8 cellular contexts compared by ENCODE assay signal in the genomic region with DNA sequence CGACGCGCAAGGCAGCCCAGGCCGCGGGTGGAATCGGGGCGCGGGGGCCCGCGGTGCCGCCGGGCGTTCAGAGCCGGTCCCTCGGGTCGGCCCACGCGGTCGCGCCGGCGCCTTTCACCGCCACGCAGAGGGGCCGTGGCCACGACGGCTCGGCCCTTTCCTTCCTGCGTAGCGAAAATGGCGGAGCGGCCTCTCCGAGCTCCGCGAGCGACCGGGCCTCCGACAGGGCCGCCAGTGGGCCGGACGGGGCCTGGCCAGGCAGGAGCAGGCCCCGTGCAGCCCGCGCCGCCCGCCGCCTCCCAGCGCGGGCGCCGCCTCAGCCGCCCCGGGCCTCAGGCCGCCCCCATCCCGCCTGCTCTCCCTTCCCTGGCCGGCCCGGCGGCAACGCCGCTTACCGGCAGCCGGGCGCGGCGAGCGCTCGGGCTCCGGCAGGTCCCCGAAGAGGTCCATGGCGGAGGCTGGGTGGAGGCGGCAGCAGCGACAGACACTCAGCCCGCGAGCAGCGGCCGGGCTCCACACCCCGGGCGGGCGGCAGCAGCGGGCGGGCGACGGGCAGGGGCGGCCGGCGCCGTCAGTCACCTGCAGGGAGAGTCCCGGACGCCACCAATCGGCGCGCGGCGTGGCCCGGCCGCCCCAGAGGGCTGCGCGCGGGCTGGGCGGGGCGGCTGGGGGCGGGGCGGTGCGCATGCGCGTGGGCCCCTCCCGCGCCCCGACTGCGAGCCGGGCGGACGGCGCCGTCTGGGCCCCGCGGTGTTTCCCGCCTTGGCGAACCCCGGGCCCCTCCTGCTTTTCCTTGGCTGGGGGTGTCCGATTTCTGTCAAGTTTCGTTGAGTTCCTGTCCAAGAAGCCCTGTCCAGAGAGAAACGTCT. TPM values are rescaled to one million over a fixed set of nuclear protein-coding genes. Genes with fewer than 3 reads are reported as not detected.
DNase-seq lines count a peak whose midpoint lies in the region; ATAC-seq and TF ChIP-seq lines count a peak whose summit lies in the region.

A gene with protein sequence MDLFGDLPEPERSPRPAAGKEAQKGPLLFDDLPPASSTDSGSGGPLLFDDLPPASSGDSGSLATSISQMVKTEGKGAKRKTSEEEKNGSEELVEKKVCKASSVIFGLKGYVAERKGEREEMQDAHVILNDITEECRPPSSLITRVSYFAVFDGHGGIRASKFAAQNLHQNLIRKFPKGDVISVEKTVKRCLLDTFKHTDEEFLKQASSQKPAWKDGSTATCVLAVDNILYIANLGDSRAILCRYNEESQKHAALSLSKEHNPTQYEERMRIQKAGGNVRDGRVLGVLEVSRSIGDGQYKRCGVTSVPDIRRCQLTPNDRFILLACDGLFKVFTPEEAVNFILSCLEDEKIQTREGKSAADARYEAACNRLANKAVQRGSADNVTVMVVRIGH (minus strand): TSS at position 592 of the 869 bp plus-strand sequence. CDS start 142 bp downstream, at position 450.

- H3K36me3 ChIP-seq in DOHH2 (ENCODE audit: control insufficient read depth, low read length) = peaks cover 18% of the 10 kb centered on the region
- H3K36me3 ChIP-seq in Karpas-422 (ENCODE audit: insufficient read depth, low read length) = no peaks in the 10 kb centered on the region
- H3K36me3 ChIP-seq in fibroblast of lung (ENCODE audit: control insufficient read depth, insufficient read depth, low read length) = no peaks in the 10 kb centered on the region

- H3K4me2 ChIP-seq in DOHH2 (ENCODE audit: low read length) (peak within 1 kb of the TSS; percentile 97), Karpas-422 (ENCODE audit: low read depth, low read length, poor library complexity, severe bottlenecking) (peak within 1 kb of the TSS; percentile 96), fibroblast of lung (ENCODE audit: extremely low read depth, insufficient read depth, low read length) (peak within 1 kb of the TSS; percentile 91)

- CTCF ChIA-PET in RWPE1 (lab: Yijun Ruan, JAX) = interaction anchor here (0.6 kb wide), 1 partner anchor 12 kb away, joined by 3 read pairs; no protein-coding TSS in a partner anchor

- H3K79me2 ChIP-seq in DOHH2 (ENCODE audit: control insufficient read depth, low read length) (peaks cover 54% of the 10 kb centered on the region), Karpas-422 (ENCODE audit: low read length) (peaks cover 48% of the 10 kb centered on the region), fibroblast of lung (ENCODE audit: control insufficient read depth, insufficient read depth, low read length) (peaks cover 48% of the 10 kb centered on the region)

- H3K9ac ChIP-seq in Karpas-422 (ENCODE audit: low read length) (peak within 1 kb of the TSS; percentile 88), fibroblast of lung (ENCODE audit: insufficient read depth, low read length) (peak within 1 kb of the TSS; percentile 83)

- H3K27me3 ChIP-seq in DOHH2 (ENCODE audit: control insufficient read depth, low read length) (no peaks in the 10 kb centered on the region; the same call in 1 of the 2 replicates), Karpas-422 (ENCODE audit: low read length) (no peaks in the 10 kb centered on the region), fibroblast of lung (ENCODE audit: control insufficient read depth, insufficient read depth, low read length) (peaks cover 9% of the 10 kb centered on the region)

- peaks cover 0 to 16% (median 0%) of the 10 kb centered on the region in 3 donors for H3K36me3 Mint-ChIP-seq in naive thymus-derived CD8-positive, alpha-beta T cell

- peaks cover 32% of the 10 kb centered on the region for H3K4me1 ChIP-seq in DOHH2 (ENCODE audit: control insufficient read depth, low read length)
- peaks cover 28% of the 10 kb centered on the region for H3K4me1 ChIP-seq in Karpas-422 (ENCODE audit: low read length)
- H3K4me1 ChIP-seq in fibroblast of lung (ENCODE audit: control insufficient read depth, extremely low read depth, insufficient read depth, low read length) = no peaks in the 10 kb centered on the region

- H3K4me3 ChIP-seq in DOHH2 (ENCODE audit: low read length) = peak within 1 kb of the TSS; percentile 86
- H3K4me3 ChIP-seq in Karpas-422 (ENCODE audit: low read length) = peak within 1 kb of the TSS; percentile 84
- H3K4me3 ChIP-seq in fibroblast of lung (replicated peaks in 1 of 4; ENCODE audit: control extremely low read depth in 1 of 4, insufficient read depth in 1 of 4, low read depth in 3 of 4, low read length in 4 of 4) = peak within 1 kb of the TSS; percentile 39 to 88 (median 55)

- H4K20me1 ChIP-seq in DOHH2 (ENCODE audit: control insufficient read depth, insufficient read depth, low read depth, low read length) (peaks cover 22% of the 10 kb centered on the region), Karpas-422 (ENCODE audit: insufficient read depth, low read depth, low read length) (peaks cover 22% of the 10 kb centered on the region), fibroblast of lung (ENCODE audit: control insufficient read depth, extremely low read depth, insufficient read depth, low read length) (no peaks in the 10 kb centered on the region)

- H3F3A ChIP-seq in DOHH2 (ENCODE audit: control insufficient read depth, insufficient read depth) = no peaks in the 10 kb centered on the region

- peak; percentile 97 for ATAC-seq in GM21825 (IDR thresholded peaks at IDR 0.05; ENCODE audit: unreplicated experiment)
- peak; percentile 96 for ATAC-seq in naive thymus-derived CD8-positive, alpha-beta T cell

- peak within 1 kb of the TSS; percentile 84 to 97 (median 92) for H3K27ac Mint-ChIP-seq in naive thymus-derived CD8-positive, alpha-beta T cell

- H3K9me3 ChIP-seq in DOHH2 (ENCODE audit: control insufficient read depth, insufficient read depth, low read length) (no peaks in the 10 kb centered on the region), Karpas-422 (ENCODE audit: low read length) (no peaks in the 10 kb centered on the region), fibroblast of lung (ENCODE audit: control insufficient read depth, insufficient read depth, low read depth, low read length) (no peaks in the 10 kb centered on the region)

- DNase-seq in Karpas-422 (peak; percentile 96), RWPE1 (ENCODE audit: low spot score) (peak; percentile 99), fibroblast of lung (ENCODE audit: low read depth in 2 of 2) (peak; percentile 74 to 76)
- DNase-seq in activated T-helper 1 cell treated with anti-CD3 and anti-CD28 coated beads, Interleukin-2, amount 50 U/mL, for 16 hours (ENCODE audit: low read depth in 1 of 2, low spot score in 1 of 2) = peak; percentile 78 to 87
- DNase-seq in naive thymus-derived CD8-positive, alpha-beta T cell = peak; percentile 83 to 98 (median 90)
- DNase-seq in stimulated activated naive CD4-positive, alpha-beta T cell (lab: John Stamatoyannopoulos, UW) = peak; percentile 78 to 91 (median 86)

- no peaks in the 10 kb centered on the region for H3K27me3 Mint-ChIP-seq in naive thymus-derived CD8-positive, alpha-beta T cell

- H3K4me3 Mint-ChIP-seq in naive thymus-derived CD8-positive, alpha-beta T cell = peak within 1 kb of the TSS; percentile 80 to 95 (median 88)

- POLR2A ChIA-PET in RWPE1 (lab: Yijun Ruan, JAX; ENCODE audit: low non-redundant PET) = no interaction called here
- POLR2A ChIA-PET in naive thymus-derived CD8-positive, alpha-beta T cell (lab: Charles Lee) = interaction anchor here (0.7 to 3.0 kb wide), 9 partner anchors 14 to 142 kb away, joined by 3 to 17 read pairs (median 4); partner anchors contain the start of genes HES6 and SCLY

- H3K9me2 ChIP-seq in DOHH2 (replicated peaks; ENCODE audit: control insufficient read depth, low read length) (no peaks in the 10 kb centered on the region), Karpas-422 (replicated peaks; ENCODE audit: insufficient read depth, low read length) (no peaks in the 10 kb centered on the region)

- no peaks in the 10 kb centered on the region for H3K9me3 Mint-ChIP-seq in naive thymus-derived CD8-positive, alpha-beta T cell

- H3K4me1 Mint-ChIP-seq in naive thymus-derived CD8-positive, alpha-beta T cell = peaks cover 21 to 53% (median 44%) of the 10 kb centered on the region in 4 donors

- peak within 1 kb of the TSS; percentile 45 for H3K27ac ChIP-seq in DOHH2 (ENCODE audit: low read depth, low read length)
- H3K27ac ChIP-seq in Karpas-422 (ENCODE audit: low read length) = peak within 1 kb of the TSS; percentile 63
- H3K27ac ChIP-seq in RWPE1 = peak within 1 kb of the TSS; percentile 83
- H3K27ac ChIP-seq in fibroblast of lung (ENCODE audit: insufficient read depth, low read length) = peak within 1 kb of the TSS; percentile 64

- TF ChIP-seq CTCF in DOHH2 (IDR thresholded peaks at IDR 0.05; ENCODE audit: low read depth, low read length, poor library complexity, severe bottlenecking) = no peak
- TF ChIP-seq CTCF in RWPE1 (conservative IDR thresholded peaks at IDR 0.05; ENCODE audit: low read depth) = no peak
- no peak for TF ChIP-seq CTCF in fibroblast of lung (conservative IDR thresholded peaks at IDR 0.05 in 1 of 2, IDR thresholded peaks at IDR 0.05 in 1 of 2; ENCODE audit: low read depth in 1 of 2, low read length in 2 of 2)

- H2AFZ ChIP-seq in Karpas-422 (ENCODE audit: low read length) (peak within 1 kb of the TSS; percentile 88), fibroblast of lung (ENCODE audit: low read length) (peak within 1 kb of the TSS; percentile 85)

RNA-seq across cellular contexts. Expression of the gene that starts here (rescaled TPM):
- total RNA-seq in Karpas-422 (2014; rRNA removed; shearing (Covaris generic); ENCODE audit: low replicate concordance) = 36.8 and 50.7 TPM in 2 replicates
- 24.9 and 27.9 TPM in 2 replicates for total RNA-seq in fibroblast of lung
- 31.3 and 34.6 TPM in 2 replicates for polyA plus RNA-seq in fibroblast of lung
- 22.2 and 32.0 TPM in 2 replicates for polyA plus RNA-seq in fibroblast of lung (2012)
- polyA minus RNA-seq in fibroblast of lung (ENCODE audit: low replicate concordance) = 2.5 and 15.7 TPM in 2 replicates
- 100 to 1,000 TPM in 1 of 2 experiments, 10 to 100 TPM in 1; 83.5 to 100 TPM for total RNA-seq in naive thymus-derived CD8-positive, alpha-beta T cell
- polyA plus RNA-seq in naive thymus-derived CD8-positive, alpha-beta T cell = 10 to 100 TPM; 39.1 to 42.1 (median 40.6) TPM

Comparison
In these comparisons a context has a peak if more than half of its experiments do, and no peak if none do; other contexts are left out.
1. Peak in every context shown above with its lines: DNase-seq, ATAC-seq, H3K4me3 ChIP-seq and H3K27ac ChIP-seq.